Comparison of ENCODE assay signal across 1 cellular context in the genomic region with DNA sequence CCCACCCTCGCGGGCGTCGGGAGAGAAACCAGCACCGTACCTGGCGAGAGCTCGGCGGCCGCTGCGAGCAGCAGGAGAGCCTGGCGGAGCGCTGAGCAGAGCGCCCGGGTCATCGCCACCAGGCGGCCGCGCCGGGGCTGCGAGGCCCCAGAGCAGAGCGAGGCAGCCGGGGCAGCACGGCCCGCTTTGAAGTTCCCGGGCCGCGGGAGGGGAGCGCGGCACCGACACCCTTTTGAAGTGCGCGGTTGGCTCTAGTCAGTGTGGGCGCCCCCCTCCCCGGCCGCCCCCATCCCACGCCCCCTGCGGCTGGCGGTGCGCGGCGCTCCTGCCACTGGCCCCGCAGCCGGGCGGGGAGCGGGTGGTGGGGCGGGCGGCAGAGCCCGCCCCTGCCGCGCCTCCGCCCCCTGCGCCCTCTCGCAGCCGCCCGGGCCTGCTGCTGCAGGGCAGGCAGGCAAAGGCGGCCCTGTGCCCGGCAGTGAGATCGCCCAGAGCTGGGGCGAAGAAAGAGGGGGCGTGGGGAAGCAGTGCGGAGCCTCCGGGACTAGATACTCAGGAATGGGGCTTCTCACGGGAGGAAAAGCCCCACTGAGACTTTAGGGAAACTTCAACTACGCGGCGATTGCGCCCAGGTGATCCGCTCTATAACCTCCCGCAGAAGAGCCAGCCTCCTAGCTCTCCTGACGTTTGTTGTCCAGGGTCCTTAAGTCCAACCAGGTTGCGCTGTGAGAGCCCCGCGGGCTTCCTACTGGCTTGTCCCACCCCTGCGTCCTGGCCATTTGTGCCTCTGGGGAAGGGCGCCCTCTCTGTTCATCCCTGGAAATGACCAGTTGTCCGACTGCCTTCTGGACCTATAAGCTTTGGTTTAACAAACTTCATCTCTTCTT.
TF ChIP-seq lines count a peak whose summit lies in the region.

TSS of gene ACVR1C (minus strand) at position 333 of the 884 bp plus-strand sequence. CDS start at position 113, 220 bp downstream.

TF ChIP-seq in HepG2, 621 proteins besides CTCF, POLR2A, EP300 and RAD21 (continued from another document and continues in another):
- TF ChIP-seq, protein P1, sequence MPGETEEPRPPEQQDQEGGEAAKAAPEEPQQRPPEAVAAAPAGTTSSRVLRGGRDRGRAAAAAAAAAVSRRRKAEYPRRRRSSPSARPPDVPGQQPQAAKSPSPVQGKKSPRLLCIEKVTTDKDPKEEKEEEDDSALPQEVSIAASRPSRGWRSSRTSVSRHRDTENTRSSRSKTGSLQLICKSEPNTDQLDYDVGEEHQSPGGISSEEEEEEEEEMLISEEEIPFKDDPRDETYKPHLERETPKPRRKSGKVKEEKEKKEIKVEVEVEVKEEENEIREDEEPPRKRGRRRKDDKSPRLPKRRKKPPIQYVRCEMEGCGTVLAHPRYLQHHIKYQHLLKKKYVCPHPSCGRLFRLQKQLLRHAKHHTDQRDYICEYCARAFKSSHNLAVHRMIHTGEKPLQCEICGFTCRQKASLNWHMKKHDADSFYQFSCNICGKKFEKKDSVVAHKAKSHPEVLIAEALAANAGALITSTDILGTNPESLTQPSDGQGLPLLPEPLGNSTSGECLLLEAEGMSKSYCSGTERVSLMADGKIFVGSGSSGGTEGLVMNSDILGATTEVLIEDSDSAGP (CRISPR knock-in tag; IDR thresholded peaks at IDR 0.05; ENCODE audit: borderline replicate concordance), result peak; percentile 65; the same call in 1 of the 2 replicates
- no peak for TF ChIP-seq E2F1 (CRISPR knock-in tag; IDR thresholded peaks at IDR 0.05)
- no peak for TF ChIP-seq CCAR2 (optimal IDR thresholded peaks at IDR 0.05; ENCODE audit: low read depth, low read length)
- TF ChIP-seq ZNF75D (CRISPR knock-in tag; IDR thresholded peaks at IDR 0.05; ENCODE audit: borderline replicate concordance), result no peak
- TF ChIP-seq ZFYVE20 (CRISPR knock-in tag; IDR thresholded peaks at IDR 0.05; ENCODE audit: borderline replicate concordance, low read depth), result 0 out of 2 replicates have a peak, but pooled peaks have one; percentile 64
- TF ChIP-seq, protein P2, sequence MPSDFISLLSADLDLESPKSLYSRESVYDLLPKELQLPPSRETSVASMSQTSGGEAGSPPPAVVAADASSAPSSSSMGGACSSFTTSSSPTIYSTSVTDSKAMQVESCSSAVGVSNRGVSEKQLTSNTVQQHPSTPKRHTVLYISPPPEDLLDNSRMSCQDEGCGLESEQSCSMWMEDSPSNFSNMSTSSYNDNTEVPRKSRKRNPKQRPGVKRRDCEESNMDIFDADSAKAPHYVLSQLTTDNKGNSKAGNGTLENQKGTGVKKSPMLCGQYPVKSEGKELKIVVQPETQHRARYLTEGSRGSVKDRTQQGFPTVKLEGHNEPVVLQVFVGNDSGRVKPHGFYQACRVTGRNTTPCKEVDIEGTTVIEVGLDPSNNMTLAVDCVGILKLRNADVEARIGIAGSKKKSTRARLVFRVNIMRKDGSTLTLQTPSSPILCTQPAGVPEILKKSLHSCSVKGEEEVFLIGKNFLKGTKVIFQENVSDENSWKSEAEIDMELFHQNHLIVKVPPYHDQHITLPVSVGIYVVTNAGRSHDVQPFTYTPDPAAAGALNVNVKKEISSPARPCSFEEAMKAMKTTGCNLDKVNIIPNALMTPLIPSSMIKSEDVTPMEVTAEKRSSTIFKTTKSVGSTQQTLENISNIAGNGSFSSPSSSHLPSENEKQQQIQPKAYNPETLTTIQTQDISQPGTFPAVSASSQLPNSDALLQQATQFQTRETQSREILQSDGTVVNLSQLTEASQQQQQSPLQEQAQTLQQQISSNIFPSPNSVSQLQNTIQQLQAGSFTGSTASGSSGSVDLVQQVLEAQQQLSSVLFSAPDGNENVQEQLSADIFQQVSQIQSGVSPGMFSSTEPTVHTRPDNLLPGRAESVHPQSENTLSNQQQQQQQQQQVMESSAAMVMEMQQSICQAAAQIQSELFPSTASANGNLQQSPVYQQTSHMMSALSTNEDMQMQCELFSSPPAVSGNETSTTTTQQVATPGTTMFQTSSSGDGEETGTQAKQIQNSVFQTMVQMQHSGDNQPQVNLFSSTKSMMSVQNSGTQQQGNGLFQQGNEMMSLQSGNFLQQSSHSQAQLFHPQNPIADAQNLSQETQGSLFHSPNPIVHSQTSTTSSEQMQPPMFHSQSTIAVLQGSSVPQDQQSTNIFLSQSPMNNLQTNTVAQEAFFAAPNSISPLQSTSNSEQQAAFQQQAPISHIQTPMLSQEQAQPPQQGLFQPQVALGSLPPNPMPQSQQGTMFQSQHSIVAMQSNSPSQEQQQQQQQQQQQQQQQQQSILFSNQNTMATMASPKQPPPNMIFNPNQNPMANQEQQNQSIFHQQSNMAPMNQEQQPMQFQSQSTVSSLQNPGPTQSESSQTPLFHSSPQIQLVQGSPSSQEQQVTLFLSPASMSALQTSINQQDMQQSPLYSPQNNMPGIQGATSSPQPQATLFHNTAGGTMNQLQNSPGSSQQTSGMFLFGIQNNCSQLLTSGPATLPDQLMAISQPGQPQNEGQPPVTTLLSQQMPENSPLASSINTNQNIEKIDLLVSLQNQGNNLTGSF (CRISPR knock-in tag; IDR thresholded peaks at IDR 0.05), result 0 out of 2 replicates have a peak, but pooled peaks have one; percentile 26
- TF ChIP-seq SMC3 (IDR thresholded peaks at IDR 0.05; ENCODE audit: low read length), result no peak
- no peak for TF ChIP-seq ZNF292 (CRISPR knock-in tag; IDR thresholded peaks at IDR 0.05; ENCODE audit: borderline replicate concordance, low read depth)
- no peak for TF ChIP-seq ZNF605 (CRISPR knock-in tag; IDR thresholded peaks at IDR 0.05)
- TF ChIP-seq NR3C1 (CRISPR knock-in tag; IDR thresholded peaks at IDR 0.05), result no peak
- TF ChIP-seq RARA (CRISPR knock-in tag; IDR thresholded peaks at IDR 0.05), result no peak
- no peak for TF ChIP-seq TRIM24 (CRISPR knock-in tag; IDR thresholded peaks at IDR 0.05)
- no peak for TF ChIP-seq ZNF766 (CRISPR knock-in tag; IDR thresholded peaks at IDR 0.05; ENCODE audit: borderline replicate concordance)
- TF ChIP-seq ZNF749 (CRISPR knock-in tag; IDR thresholded peaks at IDR 0.05; ENCODE audit: borderline replicate concordance), result peak; percentile 74; the same call in 1 of the 2 replicates
- TF ChIP-seq ZNF367 (CRISPR knock-in tag; IDR thresholded peaks at IDR 0.05; ENCODE audit: borderline replicate concordance), result no peak
- TF ChIP-seq HNRNPH1 (optimal IDR thresholded peaks at IDR 0.05; ENCODE audit: low read depth, low read length), result no peak
- TF ChIP-seq, protein P3, sequence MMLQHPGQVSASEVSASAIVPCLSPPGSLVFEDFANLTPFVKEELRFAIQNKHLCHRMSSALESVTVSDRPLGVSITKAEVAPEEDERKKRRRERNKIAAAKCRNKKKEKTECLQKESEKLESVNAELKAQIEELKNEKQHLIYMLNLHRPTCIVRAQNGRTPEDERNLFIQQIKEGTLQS (CRISPR knock-in tag; IDR thresholded peaks at IDR 0.05), result 0 out of 2 replicates have a peak, but pooled peaks have one; percentile 21
- no peak for TF ChIP-seq CAMTA2 (CRISPR knock-in tag; IDR thresholded peaks at IDR 0.05; ENCODE audit: borderline replicate concordance)
- TF ChIP-seq, protein P4, sequence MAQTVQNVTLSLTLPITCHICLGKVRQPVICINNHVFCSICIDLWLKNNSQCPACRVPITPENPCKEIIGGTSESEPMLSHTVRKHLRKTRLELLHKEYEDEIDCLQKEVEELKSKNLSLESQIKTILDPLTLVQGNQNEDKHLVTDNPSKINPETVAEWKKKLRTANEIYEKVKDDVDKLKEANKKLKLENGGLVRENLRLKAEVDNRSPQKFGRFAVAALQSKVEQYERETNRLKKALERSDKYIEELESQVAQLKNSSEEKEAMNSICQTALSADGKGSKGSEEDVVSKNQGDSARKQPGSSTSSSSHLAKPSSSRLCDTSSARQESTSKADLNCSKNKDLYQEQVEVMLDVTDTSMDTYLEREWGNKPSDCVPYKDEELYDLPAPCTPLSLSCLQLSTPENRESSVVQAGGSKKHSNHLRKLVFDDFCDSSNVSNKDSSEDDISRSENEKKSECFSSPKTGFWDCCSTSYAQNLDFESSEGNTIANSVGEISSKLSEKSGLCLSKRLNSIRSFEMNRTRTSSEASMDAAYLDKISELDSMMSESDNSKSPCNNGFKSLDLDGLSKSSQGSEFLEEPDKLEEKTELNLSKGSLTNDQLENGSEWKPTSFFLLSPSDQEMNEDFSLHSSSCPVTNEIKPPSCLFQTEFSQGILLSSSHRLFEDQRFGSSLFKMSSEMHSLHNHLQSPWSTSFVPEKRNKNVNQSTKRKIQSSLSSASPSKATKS (CRISPR knock-in tag; IDR thresholded peaks at IDR 0.05), result no peak
- no peak for TF ChIP-seq GPN1 (CRISPR knock-in tag; IDR thresholded peaks at IDR 0.05; ENCODE audit: borderline replicate concordance)
- no peak for TF ChIP-seq HDAC6 (IDR thresholded peaks at IDR 0.05; ENCODE audit: low read depth, low read length)
- TF ChIP-seq RXRA (CRISPR knock-in tag; IDR thresholded peaks at IDR 0.05), result no peak
- TF ChIP-seq MYPOP (CRISPR knock-in tag; IDR thresholded peaks at IDR 0.05), result peak; percentile 87
- TF ChIP-seq ZNF597 (CRISPR knock-in tag; IDR thresholded peaks at IDR 0.05), result 0 out of 2 replicates have a peak, but pooled peaks have one; percentile 16
- TF ChIP-seq AKAP8 (CRISPR knock-in tag; IDR thresholded peaks at IDR 0.05), result no peak
- no peak for TF ChIP-seq ZNF607 (CRISPR knock-in tag; IDR thresholded peaks at IDR 0.05; ENCODE audit: borderline replicate concordance)
- no peak for TF ChIP-seq PAF1 (CRISPR knock-in tag; IDR thresholded peaks at IDR 0.05)
- TF ChIP-seq, protein P5, sequence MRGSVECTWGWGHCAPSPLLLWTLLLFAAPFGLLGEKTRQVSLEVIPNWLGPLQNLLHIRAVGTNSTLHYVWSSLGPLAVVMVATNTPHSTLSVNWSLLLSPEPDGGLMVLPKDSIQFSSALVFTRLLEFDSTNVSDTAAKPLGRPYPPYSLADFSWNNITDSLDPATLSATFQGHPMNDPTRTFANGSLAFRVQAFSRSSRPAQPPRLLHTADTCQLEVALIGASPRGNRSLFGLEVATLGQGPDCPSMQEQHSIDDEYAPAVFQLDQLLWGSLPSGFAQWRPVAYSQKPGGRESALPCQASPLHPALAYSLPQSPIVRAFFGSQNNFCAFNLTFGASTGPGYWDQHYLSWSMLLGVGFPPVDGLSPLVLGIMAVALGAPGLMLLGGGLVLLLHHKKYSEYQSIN (CRISPR knock-in tag; IDR thresholded peaks at IDR 0.05; ENCODE audit: borderline replicate concordance), result no peak
- no peak for TF ChIP-seq SOX6 (IDR thresholded peaks at IDR 0.05)
- no peak for TF ChIP-seq SOX6 (CRISPR knock-in tag; IDR thresholded peaks at IDR 0.05)
- TF ChIP-seq TOE1 (CRISPR knock-in tag; IDR thresholded peaks at IDR 0.05), result no peak
- peak; percentile 56; the same call in 1 of the 2 replicates for TF ChIP-seq ZC3H13 (CRISPR knock-in tag; IDR thresholded peaks at IDR 0.05)
- TF ChIP-seq SIX4 (CRISPR knock-in tag; IDR thresholded peaks at IDR 0.05), result no peak
- no peak for TF ChIP-seq ZNF317 (CRISPR knock-in tag; IDR thresholded peaks at IDR 0.05)
- TF ChIP-seq KDM6A (CRISPR knock-in tag; IDR thresholded peaks at IDR 0.05; ENCODE audit: low read depth), result no peak
- no peak for TF ChIP-seq ZBTB8A (CRISPR knock-in tag; IDR thresholded peaks at IDR 0.05; ENCODE audit: borderline replicate concordance, low read depth)
- 0 out of 2 replicates have a peak, but pooled peaks have one; percentile 47 for TF ChIP-seq CBFB (CRISPR knock-in tag; IDR thresholded peaks at IDR 0.05)
- 0 out of 2 replicates have a peak, but pooled peaks have one; percentile 57 for TF ChIP-seq PITX1 (CRISPR knock-in tag; IDR thresholded peaks at IDR 0.05)
- no peak for TF ChIP-seq ZNF839 (CRISPR knock-in tag; IDR thresholded peaks at IDR 0.05; ENCODE audit: borderline replicate concordance)
- TF ChIP-seq ADNP (CRISPR knock-in tag; IDR thresholded peaks at IDR 0.05), result peak; percentile 73; the same call in 1 of the 2 replicates
- no peak for TF ChIP-seq MATR3 (CRISPR knock-in tag; IDR thresholded peaks at IDR 0.05)
- TF ChIP-seq ISL2 (CRISPR knock-in tag; IDR thresholded peaks at IDR 0.05), result peak; percentile 63; the same call in 1 of the 2 replicates
- TF ChIP-seq ZNF12 (CRISPR knock-in tag; IDR thresholded peaks at IDR 0.05), result no peak
- peak; percentile 57; the same call in 1 of the 2 replicates for TF ChIP-seq SALL2 (CRISPR knock-in tag; IDR thresholded peaks at IDR 0.05)
- no peak for TF ChIP-seq SOX13 (IDR thresholded peaks at IDR 0.05)
- TF ChIP-seq SOX13 (CRISPR knock-in tag; conservative IDR thresholded peaks at IDR 0.05 in 1 of 2, IDR thresholded peaks at IDR 0.05 in 1 of 2), result peak in 1 of 2 experiments; percentile 14; a peak in 1 of 4 replicates
- TF ChIP-seq ASH2L (IDR thresholded peaks at IDR 0.05; ENCODE audit: insufficient read length, low read depth, low read length), result peak; percentile 66
